ENCODE assay signal across 14 cellular contexts in the genomic region with DNA sequence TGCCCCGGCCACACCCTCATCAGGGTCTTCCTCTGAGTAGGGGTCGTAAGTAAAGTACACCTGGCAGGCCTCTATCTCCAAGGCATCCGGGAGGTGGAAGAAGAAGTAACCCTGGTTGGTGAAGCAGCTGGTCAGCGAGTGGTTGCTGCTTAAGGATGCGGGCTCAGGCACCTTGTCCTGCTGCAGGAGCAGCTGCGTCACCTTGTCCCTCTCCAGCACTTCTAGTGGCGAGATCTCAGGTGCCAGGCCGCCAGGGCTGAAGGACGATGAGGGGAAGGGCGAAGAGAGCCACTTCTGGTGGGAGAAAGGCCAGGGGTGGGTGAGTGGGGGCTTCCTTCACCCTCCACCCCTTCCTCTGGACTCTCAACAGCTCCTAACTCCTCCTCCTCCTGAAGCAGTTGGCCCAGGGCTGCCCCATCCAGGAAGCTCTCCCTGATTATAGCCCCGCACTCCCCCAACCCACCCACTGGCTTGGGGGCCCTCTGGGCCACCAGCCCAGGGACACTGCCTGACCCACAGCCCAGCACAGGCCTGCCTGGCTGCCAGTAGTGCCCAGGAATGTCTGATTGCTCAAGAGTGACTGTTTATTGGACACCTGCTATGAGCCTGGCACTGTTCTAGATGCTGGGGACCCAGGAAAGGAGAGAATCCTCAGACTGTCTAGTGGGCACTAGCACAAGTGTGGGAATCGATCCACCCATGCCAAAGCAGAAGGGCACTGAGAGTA. TPM values are rescaled to one million over a fixed set of nuclear protein-coding genes. Genes with fewer than 3 reads are reported as not detected.
"Had no signal": no experiment of that assay in that cellular context is flagged by ENCODE, and none has a peak within 500 bp of the region (broad histone marks: within the 10 kb centered on the region; RNA-seq: fewer than 3 reads in every experiment).

No MANE protein-coding gene starts in this region.

- H3K4me3 ChIP-seq: ascending aorta, esophagus muscularis mucosa, pancreas, tibial nerve had no signal

- H3K4me1 ChIP-seq: ascending aorta, esophagus muscularis mucosa, pancreas, tibial nerve had no signal

- H3K36me3 ChIP-seq: ascending aorta, esophagus muscularis mucosa, pancreas, tibial nerve had no signal

- ATAC-seq: activated T-cell treated with anti-CD3 and anti-CD28 coated beads, Interleukin-2, amount 50 U/mL, for 4 hours; pancreas had no signal

- DNase-seq: activated CD4-positive, alpha-beta T cell treated with anti-CD3 and anti-CD28 coated beads for 4 hours; activated gamma-delta T cell treated with Interleukin-2 at 50 U/mL for 16 hours; activated T-cell treated with anti-CD3 and anti-CD28 coated beads, Interleukin-2, amount 50 U/mL, for 4 hours; mammary epithelial cell; small intestine had no signal

- H3K27ac ChIP-seq: ascending aorta, esophagus muscularis mucosa, pancreas, tibial nerve, VCaP had no signal

- H3K27me3 ChIP-seq: ascending aorta, pancreas had no signal

- H3K9me3 ChIP-seq: ascending aorta, esophagus muscularis mucosa, pancreas, tibial nerve had no signal

- H3K4me3 Mint-ChIP-seq: activated T-cell treated with anti-CD3 and anti-CD28 coated beads, Interleukin-2, amount 50 U/mL, for 4 hours; neural crest cell had no signal

- H3K4me1 Mint-ChIP-seq: neural crest cell had no signal

- H3K9me3 Mint-ChIP-seq: activated T-cell treated with anti-CD3 and anti-CD28 coated beads, Interleukin-2, amount 50 U/mL, for 4 hours; neural crest cell had no signal

RNA-seq across cellular contexts. Expression of a gene that starts 19.2 kb away (rescaled TPM):
- total RNA-seq: ascending aorta, bronchial epithelial cell, esophagus muscularis mucosa, fibroblast of villous mesenchyme, mammary epithelial cell, neural crest cell, renal cortical epithelial cell, tibial nerve had no signal
- polyA plus RNA-seq: mammary epithelial cell had no signal

RNA-seq across cellular contexts. Expression of a gene that starts 21.0 kb away (rescaled TPM):
- total RNA-seq: bronchial epithelial cell, renal cortical epithelial cell had no signal
